In the genomic region with DNA sequence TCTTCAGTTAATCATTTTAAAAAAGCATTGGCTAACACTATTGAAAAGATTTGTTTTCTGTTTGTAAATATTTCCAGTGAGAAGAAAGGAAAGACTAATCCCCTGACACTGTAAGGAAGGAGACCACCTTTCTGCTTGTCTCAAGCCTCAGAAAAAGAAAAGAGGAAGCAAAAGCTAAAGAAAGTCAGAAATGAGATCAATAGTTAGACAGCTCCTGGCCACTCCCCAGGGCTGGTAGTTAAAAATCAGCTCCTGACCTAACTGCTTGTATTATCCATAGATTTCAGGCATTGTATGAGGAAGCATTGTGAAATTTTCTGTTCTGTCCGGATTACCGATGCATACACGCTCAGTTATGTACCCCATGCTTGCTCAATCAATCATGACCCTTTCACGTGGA, we compare ENCODE assay signal across 26 cellular contexts.
"Had no signal": no experiment of that assay in that cellular context is flagged by ENCODE, and none has a peak within 500 bp of the region (broad histone marks: within the 10 kb centered on the region; RNA-seq: fewer than 3 reads in every experiment).

No MANE protein-coding gene starts in this region.

- H3K79me2 ChIP-seq: parathyroid adenoma had no signal

- H3K9me3 Mint-ChIP-seq: activated naive CD4-positive, alpha-beta T cell treated with anti-CD3 and anti-CD28 coated beads for 36 hours; activated T-cell treated with anti-CD3 and anti-CD28 coated beads, Interleukin-2, amount 50 U/mL, for 72 hours; brain; neural crest cell had no signal

- H3K27me3 Mint-ChIP-seq: activated naive CD8-positive, alpha-beta T cell treated with anti-CD3 and anti-CD28 coated beads, Interleukin-2, amount 10 ng/mL, durations not matched to agents 7 days and 5 days had no signal

- H3K36me3 Mint-ChIP-seq: brain had no signal

- H3K4me3 ChIP-seq: ascending aorta, cardiac muscle cell, esophagus muscularis mucosa, heart right ventricle, left lung, lung, right atrium auricular region, transverse colon, uterus had no signal

- H3K4me3 Mint-ChIP-seq: activated naive CD4-positive, alpha-beta T cell treated with anti-CD3 and anti-CD28 coated beads for 36 hours; activated naive CD8-positive, alpha-beta T cell treated with anti-CD3 and anti-CD28 coated beads, Interleukin-2, amount 10 ng/mL, durations not matched to agents 7 days and 5 days; brain; neural crest cell; T-helper 2 cell treated with Interferon-gamma antibody and Interleukin-4, amounts not matched to agents 5 μg/mL and 100 μg/mL, for 36 hours had no signal

- H3K36me3 ChIP-seq: ascending aorta, cardiac muscle cell, esophagus muscularis mucosa, heart right ventricle, left lung, right atrium auricular region, transverse colon, uterus had no signal

- H3K4me1 ChIP-seq: ascending aorta, foreskin keratinocyte, left lung, transverse colon, uterus had no signal

- H3K9me3 ChIP-seq: ascending aorta, esophagus muscularis mucosa, heart right ventricle, right atrium auricular region, transverse colon, uterus had no signal

- H3K27me3 ChIP-seq: ascending aorta, esophagus muscularis mucosa, foreskin keratinocyte, heart right ventricle, left lung, right atrium auricular region, transverse colon, uterus had no signal

- H3K9ac ChIP-seq: parathyroid adenoma had no signal

- DNase-seq: activated CD4-positive, alpha-beta T cell treated with anti-CD3 and anti-CD28 coated beads for 4 hours; activated CD4-positive, alpha-beta T cell treated with anti-CD3 and anti-CD28 coated beads, Interleukin-2, amount 50 U/mL, for 4 hours; activated effector memory CD4-positive, alpha-beta T cell treated with Interleukin-2 at 50 U/mL for 16 hours; activated naive CD4-positive, alpha-beta T cell treated with anti-CD3 and anti-CD28 coated beads for 36 hours; activated naive CD8-positive, alpha-beta T cell treated with anti-CD3 and anti-CD28 coated beads, Interleukin-2, amount 10 ng/mL, durations not matched to agents 7 days and 5 days; activated T-cell treated with anti-CD3 and anti-CD28 coated beads for 4 hours; foreskin keratinocyte; heart right ventricle; left lung; mesendoderm; nucleus accumbens; stimulated activated CD4-positive, alpha-beta T cell treated with anti-CD3 and anti-CD28 coated beads, Interleukin-15, amount 100 ng/mL, for 24 hours; stimulated activated CD4-positive, alpha-beta T cell treated with anti-CD3 and anti-CD28 coated beads, Interleukin-2, amount 100 ng/mL, for 24 hours; stimulated activated naive CD4-positive, alpha-beta T cell treated with Interleukin-2 at 50 U/mL for 16 hours; transverse colon; uterus had no signal

- ATAC-seq: foreskin keratinocyte, heart right ventricle, left lung had no signal

- H2AFZ ChIP-seq: parathyroid adenoma had no signal

- H3K27ac ChIP-seq: ascending aorta, cardiac muscle cell, esophagus muscularis mucosa, foreskin keratinocyte, heart right ventricle, left lung, parathyroid adenoma, right atrium auricular region, transverse colon, uterus had no signal

- H3K27ac Mint-ChIP-seq: activated naive CD4-positive, alpha-beta T cell treated with anti-CD3 and anti-CD28 coated beads for 36 hours; activated T-cell treated with anti-CD3 and anti-CD28 coated beads, Interleukin-2, amount 50 U/mL, for 72 hours; brain; T-helper 2 cell treated with Interferon-gamma antibody and Interleukin-4, amounts not matched to agents 5 μg/mL and 100 μg/mL, for 36 hours had no signal

- H3K4me1 Mint-ChIP-seq: neural crest cell had no signal
